33 cellular contexts compared by ENCODE assay signal in the genomic region with DNA sequence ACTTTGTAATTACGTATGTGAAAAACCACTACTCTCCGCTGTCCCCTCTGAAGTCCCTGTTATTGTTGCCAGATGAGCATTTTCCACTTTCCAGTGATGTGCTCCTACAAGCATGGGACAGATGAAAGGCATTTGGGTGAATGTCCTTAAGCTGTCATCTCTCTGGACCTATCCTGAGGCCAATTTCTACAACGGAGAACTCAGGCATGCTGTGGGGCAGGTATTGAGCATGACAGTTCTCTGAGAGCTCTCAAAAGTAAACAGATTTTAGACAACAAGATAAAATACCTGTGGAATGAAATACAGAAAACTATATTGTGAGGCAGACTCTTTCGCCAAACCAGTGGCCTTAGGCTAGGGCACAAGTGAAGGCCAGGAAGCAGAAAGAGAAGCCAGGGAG.
"Had no signal": no experiment of that assay in that cellular context is flagged by ENCODE, and none has a peak within 500 bp of the region (broad histone marks: within the 10 kb centered on the region; RNA-seq: fewer than 3 reads in every experiment).

No MANE protein-coding gene starts in this region.

- H3K4me3 ChIP-seq: adrenal gland, ascending aorta, body of pancreas, breast epithelium, cardiac muscle cell had no signal

- H3K9me3 ChIP-seq: adrenal gland, ascending aorta, body of pancreas, breast epithelium had no signal

- ATAC-seq: activated naive CD4-positive, alpha-beta T cell treated with anti-CD3 and anti-CD28 coated beads, Interleukin-2, amount 50 U/mL, for 72 hours; activated naive CD8-positive, alpha-beta T cell treated with anti-CD3 and anti-CD28 coated beads, Interleukin-2, amount 50 U/mL, for 24 hours; activated T-cell treated with anti-CD3 and anti-CD28 coated beads, Interleukin-2, amount 50 U/mL, for 4 hours; activated T-cell treated with anti-CD3 and anti-CD28 coated beads, Interleukin-2, amount 50 U/mL, for 72 hours; activated T-helper 17 cell treated with anti-CD3 and anti-CD28 coated beads, Interleukin-2, amount 50 U/mL, for 72 hours; body of pancreas had no signal

- FAIRE-seq: astrocyte, bronchial epithelial cell had no signal

- H3K36me3 ChIP-seq: adrenal gland, ascending aorta, brain microvascular endothelial cell, breast epithelium, cardiac muscle cell had no signal

- H3K27ac ChIP-seq: adrenal gland, ascending aorta, body of pancreas, brain microvascular endothelial cell, breast epithelium, cardiac muscle cell had no signal

- DNase-seq: activated effector memory CD4-positive, alpha-beta T cell treated with anti-CD3 and anti-CD28 coated beads, Interleukin-2, amount 50 U/mL, for 16 hours; activated effector memory CD4-positive, alpha-beta T cell treated with Interleukin-2 at 50 U/mL for 16 hours; activated gamma-delta T cell; activated gamma-delta T cell treated with Interleukin-2 at 50 U/mL for 16 hours; activated naive CD4-positive, alpha-beta T cell; activated naive CD4-positive, alpha-beta T cell treated with anti-CD3 and anti-CD28 coated beads for 36 hours; activated naive CD4-positive, alpha-beta T cell treated with anti-CD3 and anti-CD28 coated beads, Interleukin-2, amount 10 ng/mL, durations not matched to agents 7 days and 5 days; activated naive CD4-positive, alpha-beta T cell treated with anti-CD3 and anti-CD28 coated beads, Interleukin-2, amount 50 U/mL, for 16 hours; activated naive CD4-positive, alpha-beta T cell treated with Interleukin-2 at 50 U/mL for 16 hours; activated naive CD8-positive, alpha-beta T cell treated with anti-CD3 and anti-CD28 coated beads for 36 hours; activated naive CD8-positive, alpha-beta T cell treated with anti-CD3 and anti-CD28 coated beads, Interleukin-2, amount 10 ng/mL, durations not matched to agents 7 days and 5 days; activated naive CD8-positive, alpha-beta T cell treated with anti-CD3 and anti-CD28 coated beads, Interleukin-2, amount 50 U/mL, for 24 hours; activated T-cell treated with anti-CD3 and anti-CD28 coated beads, Interleukin-2, amount 50 U/mL, for 1 hour; activated T-cell treated with anti-CD3 and anti-CD28 coated beads, Interleukin-2, amount 50 U/mL, for 24 hours; activated T-cell treated with anti-CD3 and anti-CD28 coated beads, Interleukin-2, amount 50 U/mL, for 4 hours; activated T-cell treated with anti-CD3 and anti-CD28 coated beads, Interleukin-2, amount 50 U/mL, for 48 hours; activated T-cell treated with anti-CD3 and anti-CD28 coated beads, Interleukin-2, amount 50 U/mL, for 72 hours; adrenal gland; amniotic stem cell; amygdala; anterior cingulate cortex; aorta; body of pancreas; brain microvascular endothelial cell; caudate nucleus; central memory CD4-positive, alpha-beta T cell had no signal

- H3K27me3 ChIP-seq: adrenal gland, ascending aorta, body of pancreas, brain microvascular endothelial cell, breast epithelium, cardiac muscle cell had no signal

- H3K4me1 ChIP-seq: adrenal gland, body of pancreas, breast epithelium had no signal
